ENCODE assay signal across 16 cellular contexts in the genomic region with DNA sequence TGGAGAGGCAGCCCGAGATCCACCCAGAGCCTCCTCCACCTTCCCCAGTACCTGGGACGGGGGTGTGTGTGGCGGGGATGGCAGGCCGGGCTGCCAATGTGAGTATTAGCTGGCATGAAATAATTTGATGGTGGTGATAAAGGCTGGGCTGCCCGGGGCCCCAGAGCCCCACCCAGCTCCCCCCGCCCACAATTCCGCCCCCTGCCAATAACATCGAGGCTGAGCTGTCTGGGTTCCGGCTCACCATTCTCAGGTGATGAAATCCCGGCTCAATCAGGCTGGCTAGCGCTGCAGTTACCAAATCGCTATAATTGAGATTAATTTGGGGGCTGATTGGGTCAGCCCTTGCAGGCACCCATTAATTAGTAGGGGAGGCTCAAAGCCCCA.
A peak's percentile ranks its signal among the peaks of the same experiment; 100 is the strongest.
DNase-seq lines count a peak whose midpoint lies in the region; ATAC-seq, FAIRE-seq and TF ChIP-seq lines count a peak whose summit lies in the region.
"Had no signal": no experiment of that assay in that cellular context is flagged by ENCODE, and none has a peak within 500 bp of the region (broad histone marks: within the 10 kb centered on the region; RNA-seq: fewer than 3 reads in every experiment).

No MANE protein-coding gene starts in this region.

- H3K9ac ChIP-seq in keratinocyte (ENCODE audit: control insufficient read depth, extremely low read depth, insufficient read depth, low read length), result peak overlapping the region; percentile 89

- H3K4me1 Mint-ChIP-seq in activated CD4-positive, alpha-beta memory T cell treated with anti-CD3 and anti-CD28 coated beads, Interleukin-2, amount 10 ng/mL, durations not matched to agents 7 days and 5 days, result peaks cover 11% of the 10 kb centered on the region

- H2AFZ ChIP-seq in keratinocyte (ENCODE audit: control insufficient read depth, low read length), result peak overlapping the region; percentile 77

- H3K9me3 ChIP-seq in WERI-Rb-1 (ENCODE audit: severe bottlenecking) (no peaks in the 10 kb centered on the region), keratinocyte (ENCODE audit: control insufficient read depth, low read depth, low read length) (no peaks in the 10 kb centered on the region), stomach (no peaks in the 10 kb centered on the region)
- H3K9me3 ChIP-seq: left ventricle myocardium inferior had no signal

- H3K9me3 Mint-ChIP-seq in activated CD4-positive, alpha-beta memory T cell treated with anti-CD3 and anti-CD28 coated beads, Interleukin-2, amount 10 ng/mL, durations not matched to agents 7 days and 5 days, result no peaks in the 10 kb centered on the region
- H3K9me3 Mint-ChIP-seq: naive B cell had no signal

- 52 to 68% (median 60%) methylated on average over 9 to 12 of the region's 12 CpGs for WGBS in stomach, 5 donors

- no peak for TF ChIP-seq EP300 in stomach (IDR thresholded peaks at IDR 0.05)

- no peaks in the 10 kb centered on the region for H3K9me1 ChIP-seq in keratinocyte (ENCODE audit: control insufficient read depth, extremely low read depth, insufficient read depth, low read length)

- H3K27ac Mint-ChIP-seq in activated CD4-positive, alpha-beta memory T cell treated with anti-CD3 and anti-CD28 coated beads, Interleukin-2, amount 10 ng/mL, durations not matched to agents 7 days and 5 days, result no peak overlapping the region
- H3K27ac Mint-ChIP-seq: naive B cell had no signal

- intact Hi-C loops in Right ventricle myocardium superior (cut with DNase I), result no loop called here
- intact Hi-C loops in left ventricle myocardium superior (cut with micrococcal nuclease), result no loop called here
- intact Hi-C loops in stomach (cut with DNase I; ENCODE audit: low total_unique reads), result no loop called here

- POLR2A ChIA-PET in activated CD4-positive, alpha-beta memory T cell treated with anti-CD3 and anti-CD28 coated beads, Interleukin-2, amount 10 ng/mL, durations not matched to agents 7 days and 5 days (lab: Charles Lee), result no interaction called here

- H3K4me3 Mint-ChIP-seq in activated CD4-positive, alpha-beta memory T cell treated with anti-CD3 and anti-CD28 coated beads, Interleukin-2, amount 10 ng/mL, durations not matched to agents 7 days and 5 days, result no peak overlapping the region
- H3K4me3 Mint-ChIP-seq: naive B cell had no signal

- dilution Hi-C loops in keratinocyte (cut with MboI; ENCODE audit: extremely low pct_ligation_motif_present, low sequenced_read_pairs), result no loop called here

- DNase-seq in Right ventricle myocardium superior, result peak; percentile 12
- no peak for DNase-seq in left ventricle myocardium superior
- DNase-seq in WERI-Rb-1, result peak; percentile 30
- DNase-seq in keratinocyte (ENCODE audit: low read depth, low spot score), result no peak
- DNase-seq in NCI-H187 treated with DMSO at 0.1 percent for 48 hours (lab: John Stamatoyannopoulos, UW), result no peak
- no peak for DNase-seq in UCSD-AML1 (lab: John Stamatoyannopoulos, UW; ENCODE audit: unreplicated experiment)
- no peak for DNase-seq in activated CD4-positive, alpha-beta memory T cell treated with anti-CD3 and anti-CD28 coated beads, Interleukin-2, amount 10 ng/mL, durations not matched to agents 7 days and 5 days
- no peak for DNase-seq in stomach
- DNase-seq: activated CD8-positive, alpha-beta memory T cell treated with anti-CD3 and anti-CD28 coated beads for 24 hours; activated effector memory CD4-positive, alpha-beta T cell treated with Interleukin-2 at 50 U/mL for 16 hours; GDM1; hippocampal formation; left ventricle myocardium inferior; naive B cell; NCI-H2171 had no signal

- CTCF ChIA-PET in activated CD4-positive, alpha-beta memory T cell treated with anti-CD3 and anti-CD28 coated beads, Interleukin-2, amount 10 ng/mL, durations not matched to agents 7 days and 5 days (lab: Charles Lee), result no interaction called here

- peaks cover 41% of the 10 kb centered on the region for H3K4me1 ChIP-seq in keratinocyte (ENCODE audit: control insufficient read depth, extremely low read depth, insufficient read depth, low read length)
- peaks cover 0 to 14% (median 5%) of the 10 kb centered on the region in 4 donors for H3K4me1 ChIP-seq in stomach
- H3K4me1 ChIP-seq: left ventricle myocardium inferior had no signal

- TF ChIP-seq CTCF in WERI-Rb-1 (IDR thresholded peaks at IDR 0.05; ENCODE audit: low read depth, low read length) (no peak), keratinocyte (optimal IDR thresholded peaks at IDR 0.05 in 1 of 3, IDR thresholded peaks at IDR 0.05 in 1 of 3, conservative IDR thresholded peaks at IDR 0.05 in 1 of 3; ENCODE audit: extremely low read depth in 1 of 3, insufficient read depth in 2 of 3, low read length in 3 of 3) (no peak), stomach (IDR thresholded peaks at IDR 0.05) (no peak)

- no peak for TF ChIP-seq POLR2A in stomach (IDR thresholded peaks at IDR 0.05)

- peaks cover 2% of the 10 kb centered on the region for H3K27me3 Mint-ChIP-seq in activated CD4-positive, alpha-beta memory T cell treated with anti-CD3 and anti-CD28 coated beads, Interleukin-2, amount 10 ng/mL, durations not matched to agents 7 days and 5 days

- no peaks in the 10 kb centered on the region for H3K27me3 ChIP-seq in WERI-Rb-1 (ENCODE audit: insufficient read depth, low read depth, severe bottlenecking)
- no peaks in the 10 kb centered on the region for H3K27me3 ChIP-seq in keratinocyte (ENCODE audit: control insufficient read depth, extremely low read depth, insufficient read depth, low read length)
- H3K27me3 ChIP-seq in stomach, result peaks cover 0 to 45% (median 5%) of the 10 kb centered on the region in 3 donors

- no peaks in the 10 kb centered on the region for H3K79me2 ChIP-seq in keratinocyte (ENCODE audit: control insufficient read depth, insufficient read depth, low read length)

- H3K4me3 ChIP-seq in WERI-Rb-1 (ENCODE audit: low read depth, low read length) (no peak overlapping the region), keratinocyte (ENCODE audit: control insufficient read depth in 2 of 3, extremely low read depth in 1 of 3, insufficient read depth in 2 of 3, low read depth in 1 of 3, low read length in 3 of 3) (peak overlapping the region; percentile 8 to 61 (median 58)), stomach (no peak overlapping the region)
- H3K4me3 ChIP-seq: coronary artery, left ventricle myocardium inferior had no signal

- H3K36me3 ChIP-seq in WERI-Rb-1 (no peaks in the 10 kb centered on the region), keratinocyte (ENCODE audit: control insufficient read depth in 2 of 2, extremely low read depth in 1 of 2, insufficient read depth in 2 of 2, low read length in 2 of 2) (no peaks in the 10 kb centered on the region), stomach (no peaks in the 10 kb centered on the region)
- H3K36me3 ChIP-seq: left ventricle myocardium inferior had no signal

- FAIRE-seq in keratinocyte (lab: Jason Lieb, UNC), result peak; percentile 80

- no peak for ATAC-seq in Right ventricle myocardium superior (ENCODE audit: poor library complexity)
- ATAC-seq in left ventricle myocardium superior, result no peak

- H4K20me1 ChIP-seq in keratinocyte (ENCODE audit: control insufficient read depth, extremely low read depth, insufficient read depth, low read length), result no peaks in the 10 kb centered on the region

- no peaks in the 10 kb centered on the region for H3K36me3 Mint-ChIP-seq in activated CD4-positive, alpha-beta memory T cell treated with anti-CD3 and anti-CD28 coated beads, Interleukin-2, amount 10 ng/mL, durations not matched to agents 7 days and 5 days (ENCODE audit: low read depth)
- H3K36me3 Mint-ChIP-seq: naive B cell had no signal

- H3K27ac ChIP-seq in WERI-Rb-1 (no peak overlapping the region), keratinocyte (ENCODE audit: control insufficient read depth, insufficient read depth, low read length) (peak overlapping the region; percentile 96), stomach (no peak overlapping the region)
- H3K27ac ChIP-seq: coronary artery, left ventricle myocardium inferior had no signal

- H3K4me2 ChIP-seq in keratinocyte (ENCODE audit: control insufficient read depth, extremely low read depth, insufficient read depth, low read depth, low read length), result peak overlapping the region; percentile 96

Comparison
In these comparisons a context has a peak if more than half of its experiments do, and no peak if none do; other contexts are left out.
1. DNase-seq: peak in Right ventricle myocardium superior (single experiment) and WERI-Rb-1 (single experiment); none in left ventricle myocardium superior (single experiment), keratinocyte (single experiment), NCI-H187 treated with DMSO at 0.1 percent for 48 hours (single experiment), UCSD-AML1 (single experiment), activated CD4-positive, alpha-beta memory T cell treated with anti-CD3 and anti-CD28 coated beads, Interleukin-2, amount 10 ng/mL, durations not matched to agents 7 days and 5 days (single experiment) and stomach (single experiment).
2. H3K4me3 ChIP-seq: peak in keratinocyte (3 of 3); none in WERI-Rb-1 (single experiment) and stomach (0 of 4).